Comparison of ENCODE assay signal across 15 cellular contexts in genomic region chr22:46607483-46608114, GRCh38.
"Had no signal": no experiment of that assay in that cellular context is flagged by ENCODE, and none has a peak within 500 bp of the region (broad histone marks: within the 10 kb centered on the region; RNA-seq: fewer than 3 reads in every experiment).

No MANE protein-coding gene starts in this region.

- H3K36me3 ChIP-seq: pancreas, stomach, tibial artery had no signal

- DNase-seq: activated CD8-positive, alpha-beta memory T cell treated with anti-CD3 and anti-CD28 coated beads, Interleukin-2, amount 50 U/mL, for 48 hours; activated CD8-positive, alpha-beta T cell treated with anti-CD3 and anti-CD28 coated beads, Interleukin-2, amount 10 ng/mL, durations not matched to agents 7 days and 5 days; activated naive CD4-positive, alpha-beta T cell treated with Interleukin-2 at 50 U/mL for 16 hours; central memory CD4-positive, alpha-beta T cell; cortex of kidney; effector memory CD4-positive, alpha-beta T cell; hippocampal formation; nephron progenitor cell; pancreas; retina; stomach; SW 1271; tibial artery had no signal

- H3K9me3 ChIP-seq: pancreas, stomach, tibial artery had no signal

- H3K27me3 ChIP-seq: pancreas, stomach, tibial artery had no signal

- H3K27ac ChIP-seq: epithelial cell of prostate, pancreas, tibial artery had no signal

- H3K4me3 ChIP-seq: pancreas, skin epidermis, stomach, tibial artery had no signal

- ATAC-seq: activated CD8-positive, alpha-beta T cell treated with anti-CD3 and anti-CD28 coated beads, Interleukin-2, amount 10 ng/mL, durations not matched to agents 7 days and 5 days; pancreas had no signal
